ENCODE assay signal across 8 cellular contexts in genomic region chr17:78128616-78129384, GRCh38. TPM values are rescaled to one million over a fixed set of nuclear protein-coding genes. Genes with fewer than 3 reads are reported as not detected.
DNase-seq lines count a peak whose midpoint lies in the region; ATAC-seq, FAIRE-seq and TF ChIP-seq lines count a peak whose summit lies in the region.

TSS of gene TMC6 (minus strand) at chr17:78128755. CDS start at chr17:78126832, 1,923 bp downstream.

- 2% methylated on average over 12 to 33 of the region's 47 CpGs for WGBS in body of pancreas, 2 donors

- TF ChIP-seq POLR2A in GM12892 (IDR thresholded peaks at IDR 0.05; ENCODE audit: low read depth, low read length) (peak; percentile 44; the same call in 1 of the 2 replicates), body of pancreas (IDR thresholded peaks at IDR 0.05) (peak in 2 of 3 donors; percentile 62 to 85), gastrocnemius medialis (IDR thresholded peaks at IDR 0.05) (peak in 1 of 2 donors; percentile 17)

- no peak for TF ChIP-seq CTCF in body of pancreas (IDR thresholded peaks at IDR 0.05)
- no peak for TF ChIP-seq CTCF in gastrocnemius medialis (IDR thresholded peaks at IDR 0.05 in 4 of 5, conservative IDR thresholded peaks at IDR 0.05 in 1 of 5)

- intact Hi-C loops in T-helper 2 cell treated with Interferon-gamma antibody and Interleukin-4, amounts not matched to agents 100 ng/mL and 5 ng/mL, for 36 hours (cut with micrococcal nuclease): no loop called here
- intact Hi-C loops in body of pancreas (cut with DNase I) (no loop called here), gastrocnemius medialis (cut with DNase I; ENCODE audit: low total_unique reads) (no loop called here)

- in situ Hi-C loops in gastrocnemius medialis (cut with MboI; ENCODE audit: low sequenced_read_pairs in 4 of 4): no loop called here

- peak; percentile 87 for FAIRE-seq in GM12892 (lab: Jason Lieb, UNC)

- no peaks in the 10 kb centered on the region for H3K9me3 ChIP-seq in body of pancreas
- no peaks in the 10 kb centered on the region for H3K9me3 ChIP-seq in iPS-15b (ENCODE audit: control insufficient read depth, insufficient read depth, low read length)
- H3K9me3 ChIP-seq in gastrocnemius medialis: no peaks in the 10 kb centered on the region

- DNase-seq in GM12892 (ENCODE audit: insufficient read length) (peak; percentile 82), M059J (ENCODE audit: low read depth) (peak; percentile 32), body of pancreas (peak; percentile 67 to 82 (median 78)), gastrocnemius medialis (no peak), NCI-H2107 treated with DMSO at 0.1 percent for 48 hours (lab: John Stamatoyannopoulos, UW; ENCODE audit: unreplicated experiment) (no peak)

- H3K36me3 ChIP-seq in body of pancreas (replicated peaks in 1 of 2; ENCODE audit: insufficient read depth in 1 of 2, low read depth in 2 of 2) (no peaks in the 10 kb centered on the region), iPS-15b (ENCODE audit: control insufficient read depth, insufficient read depth, low read length) (peaks cover 9% of the 10 kb centered on the region), gastrocnemius medialis (no peaks in the 10 kb centered on the region)

- H3K9ac ChIP-seq in iPS-15b (ENCODE audit: low read depth, low read length): peak within 1 kb of the TSS; percentile 73

- ATAC-seq in body of pancreas (peak; percentile 67), gastrocnemius medialis (peak in 1 of 2 donors; percentile 22), HG02678 (IDR thresholded peaks at IDR 0.05; ENCODE audit: unreplicated experiment) (no peak)

- peak within 1 kb of the TSS; percentile 35 to 62 for H3K4me3 ChIP-seq in body of pancreas
- H3K4me3 ChIP-seq in iPS-15b (ENCODE audit: low read depth, low read length): peak within 1 kb of the TSS; percentile 65
- peak within 1 kb of the TSS; percentile 48 to 74 (median 62) for H3K4me3 ChIP-seq in gastrocnemius medialis

- H3K27ac ChIP-seq in body of pancreas (peak within 1 kb of the TSS; percentile 69 to 91 (median 83)), gastrocnemius medialis (peak within 1 kb of the TSS; percentile 0 to 73 (median 66))

- no peaks in the 10 kb centered on the region for H3K27me3 ChIP-seq in body of pancreas
- peaks cover 25% of the 10 kb centered on the region for H3K27me3 ChIP-seq in iPS-15b (ENCODE audit: control insufficient read depth, insufficient read depth, low read length)
- peaks cover 20 to 47% (median 40%) of the 10 kb centered on the region in 3 donors for H3K27me3 ChIP-seq in gastrocnemius medialis

- H3K4me1 ChIP-seq in body of pancreas: peaks cover 44% of the 10 kb centered on the region
- H3K4me1 ChIP-seq in iPS-15b (ENCODE audit: control insufficient read depth, insufficient read depth, low read length): peaks cover 7% of the 10 kb centered on the region
- H3K4me1 ChIP-seq in gastrocnemius medialis: peaks cover 5 to 31% of the 10 kb centered on the region in 2 donors

RNA-seq across cellular contexts. Expression of gene TMC6, which starts in this region (rescaled TPM):
- 55.0 TPM for polyA plus RNA-seq in GM12892 (2012; ENCODE audit: missing spikeins)
- total RNA-seq in M059J (2014; rRNA removed; shearing (Covaris generic)): 0.54 and 0.74 TPM in 2 replicates
- total RNA-seq in T-helper 2 cell treated with Interferon-gamma antibody and Interleukin-4, amounts not matched to agents 100 ng/mL and 5 ng/mL, for 36 hours: 498 and 523 TPM in 2 replicates
- 10 to 100 TPM; 21.0 to 32.3 TPM for total RNA-seq in body of pancreas
- total RNA-seq in gastrocnemius medialis: 1 to 10 TPM in 3 of 4 donors, under 1 TPM in 1; 0.27 to 4.9 (median 2.6) TPM

Comparison
In these comparisons a context has a peak if more than half of its experiments do, and no peak if none do; other contexts are left out.
1. RNA of gene TMC6 (total RNA-seq): 498 to 523 TPM in T-helper 2 cell treated with Interferon-gamma antibody and Interleukin-4, amounts not matched to agents 100 ng/mL and 5 ng/mL, for 36 hours; 21.0 to 32.3 TPM in body of pancreas, 0.27 to 4.9 TPM in gastrocnemius medialis and 0.54 to 0.74 TPM in M059J; every median in the first group is over 10 times any median in the second.
2. Peak in DNase-seq in M059J; RNA of the gene not detected or under 1 TPM.
3. DNase-seq: peak in GM12892 (single experiment) and body of pancreas (4 of 4); none in gastrocnemius medialis (0 of 2) and NCI-H2107 treated with DMSO at 0.1 percent for 48 hours (single experiment).
4. Peak in every context shown above with its lines, with median percentiles within 50 percentile points of each other: H3K4me3 ChIP-seq.